1 cellular context compared by ENCODE assay signal in genomic region chr3:13638927-13639326, GRCh38.
TF ChIP-seq lines count a peak whose summit lies in the region.

No MANE protein-coding gene starts in this region.

TF ChIP-seq in IMR-90, 13 proteins besides CTCF, POLR2A, EP300 and RAD21 (continued from another document):
- TF ChIP-seq ELK1 (IDR thresholded peaks at IDR 0.05; ENCODE audit: borderline replicate concordance, low read depth, low read length) (no peak), MXI1 (IDR thresholded peaks at IDR 0.05; ENCODE audit: borderline replicate concordance, low read depth, low read length) (no peak), MAFK (IDR thresholded peaks at IDR 0.05; ENCODE audit: low read depth, low read length) (no peak)
